ENCODE assay signal across 8 cellular contexts in genomic region chr1:156102634-156103511, GRCh38. TPM values are rescaled to one million over a fixed set of nuclear protein-coding genes. Genes with fewer than 3 reads are reported as not detected.
DNase-seq lines count a peak whose midpoint lies in the region; ATAC-seq and TF ChIP-seq lines count a peak whose summit lies in the region.

No MANE protein-coding gene starts in this region.

- no peaks in the 10 kb centered on the region for H3K9me3 Mint-ChIP-seq in HFFc6

- H3F3A ChIP-seq in smooth muscle cell (ENCODE audit: low read depth) = peaks cover 27% of the 10 kb centered on the region

- 66% methylated on average over 16 of the region's 16 CpGs for WGBS in smooth muscle cell (ENCODE audit: low lambda C conversion rate)

- H3K27me3 Mint-ChIP-seq in HFFc6 (ENCODE audit: insufficient read depth) = peaks cover 5% of the 10 kb centered on the region; the same call in 1 of the 2 replicates

- no peak overlapping the region for H2AFZ ChIP-seq in smooth muscle cell (ENCODE audit: low read depth)

- H3K27ac ChIP-seq in foreskin keratinocyte (peak overlapping the region; percentile 97), smooth muscle cell (ENCODE audit: low read depth) (peak overlapping the region; percentile 99)

- H3K4me3 Mint-ChIP-seq in HFFc6 = peak overlapping the region; percentile 82

- H3K79me2 ChIP-seq in smooth muscle cell (ENCODE audit: low read depth) = peaks cover 41% of the 10 kb centered on the region

- no peaks in the 10 kb centered on the region for H3K9me3 ChIP-seq in smooth muscle cell (replicated peaks; ENCODE audit: low read depth)

- H3K27ac Mint-ChIP-seq in HFFc6 = peak overlapping the region; percentile 99

- H3K9ac ChIP-seq in smooth muscle cell (ENCODE audit: low read depth) = peak overlapping the region; percentile 96

- no peak for TF ChIP-seq CTCF in HFFc6 (IDR thresholded peaks at IDR 0.05)
- TF ChIP-seq CTCF in foreskin keratinocyte (conservative IDR thresholded peaks at IDR 0.05) = no peak
- TF ChIP-seq CTCF in smooth muscle cell (IDR thresholded peaks at IDR 0.05; ENCODE audit: borderline replicate concordance, insufficient read depth, poor library complexity, severe bottlenecking) = no peak

- H3K4me1 ChIP-seq in foreskin keratinocyte = peaks cover 34% of the 10 kb centered on the region
- H3K4me1 ChIP-seq in smooth muscle cell (ENCODE audit: low read depth) = peaks cover 52% of the 10 kb centered on the region

- peaks cover 84% of the 10 kb centered on the region for H3K4me1 Mint-ChIP-seq in HFFc6 (ENCODE audit: low read depth)

- no peaks in the 10 kb centered on the region for H3K27me3 ChIP-seq in foreskin keratinocyte
- H3K27me3 ChIP-seq in smooth muscle cell (ENCODE audit: low read depth) = no peaks in the 10 kb centered on the region

- peak overlapping the region; percentile 81 for H3K4me2 ChIP-seq in smooth muscle cell

- H4K20me1 ChIP-seq in smooth muscle cell (ENCODE audit: low read depth) = no peaks in the 10 kb centered on the region

- ATAC-seq in foreskin keratinocyte = no peak
- ATAC-seq in HG02970 (IDR thresholded peaks at IDR 0.05; ENCODE audit: low FRiP score, unreplicated experiment) = no peak
- ATAC-seq in HG03521 (IDR thresholded peaks at IDR 0.05; ENCODE audit: unreplicated experiment) = no peak

- no peak overlapping the region for H3K4me3 ChIP-seq in smooth muscle cell

- peak; percentile 41 for DNase-seq in HFFc6
- DNase-seq in SW480 (ENCODE audit: low spot score) = peak; percentile 68
- DNase-seq in foreskin keratinocyte = peak in 1 of 2 donors; percentile 37
- no peak for DNase-seq in smooth muscle cell (lab: John Stamatoyannopoulos, UW; ENCODE audit: unreplicated experiment)
- DNase-seq in stimulated activated CD8-positive, alpha-beta memory T cell treated with anti-CD3 and anti-CD28 coated beads, Interleukin-4, amount 100 ng/mL, for 48 hours = no peak
- DNase-seq in hypothalamus (lab: John Stamatoyannopoulos, UW) = no peak

- H3K36me3 ChIP-seq in smooth muscle cell (ENCODE audit: low read depth) = no peaks in the 10 kb centered on the region

- H3K36me3 Mint-ChIP-seq in HFFc6 (ENCODE audit: low read depth) = no peaks in the 10 kb centered on the region

RNA-seq across cellular contexts. Expression of gene LMNA, which starts 11.6 kb away (rescaled TPM):
- total RNA-seq in HFFc6 (2021; fragmentation: NEBNext Ultra II Directional; extraction: Animal tissue kit (Norgen Biotek cat#: 25700)) = 1,000 to 10,000 TPM; 1,238 to 1,664 (median 1,535) TPM
- total RNA-seq in foreskin keratinocyte = 816 and 822 TPM in 2 replicates
- polyA plus RNA-seq in foreskin keratinocyte = 810 and 877 TPM in 2 replicates
- 237 and 256 TPM in 2 replicates for total RNA-seq in smooth muscle cell
- 626 and 674 TPM in 2 replicates for polyA plus RNA-seq in smooth muscle cell

RNA-seq across cellular contexts. Expression of gene MEX3A, which starts 20.6 kb away (rescaled TPM):
- 1 to 10 TPM; 1.4 to 3.1 (median 2.2) TPM for total RNA-seq in HFFc6 (2021; fragmentation: NEBNext Ultra II Directional; extraction: Animal tissue kit (Norgen Biotek cat#: 25700))
- total RNA-seq in foreskin keratinocyte (3.5 and 4.1 TPM in 2 replicates), smooth muscle cell (13.5 and 13.8 TPM in 2 replicates)
- polyA plus RNA-seq in foreskin keratinocyte (3.4 TPM in 2 replicates), smooth muscle cell (10.5 and 11.0 TPM in 2 replicates)

RNA-seq across cellular contexts. Expression of gene RAB25, which starts 41.9 kb away (rescaled TPM):
- total RNA-seq in HFFc6 (2021; fragmentation: NEBNext Ultra II Directional; extraction: Animal tissue kit (Norgen Biotek cat#: 25700)) = not detected
- 44.3 and 53.1 TPM in 2 replicates for total RNA-seq in foreskin keratinocyte
- polyA plus RNA-seq in foreskin keratinocyte = 82.6 and 82.8 TPM in 2 replicates
- 16.8 and 27.1 TPM in 2 replicates for total RNA-seq in smooth muscle cell
- 8.9 and 53.5 TPM in 2 replicates for polyA plus RNA-seq in smooth muscle cell

RNA-seq across cellular contexts. Expression of gene LAMTOR2, which starts 48.3 kb away (rescaled TPM):
- 10 to 100 TPM; 48.5 to 73.6 (median 62.5) TPM for total RNA-seq in HFFc6 (2021; fragmentation: NEBNext Ultra II Directional; extraction: Animal tissue kit (Norgen Biotek cat#: 25700))
- total RNA-seq in foreskin keratinocyte = 87.0 and 95.0 TPM in 2 replicates
- 164 and 173 TPM in 2 replicates for polyA plus RNA-seq in foreskin keratinocyte
- total RNA-seq in smooth muscle cell = 32.2 and 55.1 TPM in 2 replicates
- polyA plus RNA-seq in smooth muscle cell = 146 and 156 TPM in 2 replicates

RNA-seq across cellular contexts. Expression of gene UBQLN4, which starts 49.3 kb away (rescaled TPM):
- 10 to 100 TPM; 31.6 to 36.0 (median 32.9) TPM for total RNA-seq in HFFc6 (2021; fragmentation: NEBNext Ultra II Directional; extraction: Animal tissue kit (Norgen Biotek cat#: 25700))
- total RNA-seq in foreskin keratinocyte (32.0 and 33.0 TPM in 2 replicates), smooth muscle cell (18.1 and 18.8 TPM in 2 replicates)
- polyA plus RNA-seq in foreskin keratinocyte (23.5 and 25.7 TPM in 2 replicates), smooth muscle cell (19.4 and 23.3 TPM in 2 replicates)

Comparison
In these comparisons a context has a peak if more than half of its experiments do, and no peak if none do; other contexts are left out.
1. DNase-seq: peak in HFFc6 (single experiment) and SW480 (single experiment); none in smooth muscle cell (single experiment), stimulated activated CD8-positive, alpha-beta memory T cell treated with anti-CD3 and anti-CD28 coated beads, Interleukin-4, amount 100 ng/mL, for 48 hours (single experiment) and hypothalamus (0 of 51).
2. RNA of gene RAB25, which starts 41.9 kb away (total RNA-seq): 44.3 to 53.1 TPM in foreskin keratinocyte and 16.8 to 27.1 TPM in smooth muscle cell; not detected in HFFc6; every median in the first group is over 10 times any median in the second.